In genomic region chr11:111334495-111335123, GRCh38 we compare ENCODE assay signal across 1 cellular context.
TF ChIP-seq lines count a peak whose summit lies in the region.

No MANE protein-coding gene starts in this region.

TF ChIP-seq in HepG2, 621 proteins besides CTCF, POLR2A, EP300 and RAD21 (continued from another document and continues in another):
- TF ChIP-seq, protein P1, sequence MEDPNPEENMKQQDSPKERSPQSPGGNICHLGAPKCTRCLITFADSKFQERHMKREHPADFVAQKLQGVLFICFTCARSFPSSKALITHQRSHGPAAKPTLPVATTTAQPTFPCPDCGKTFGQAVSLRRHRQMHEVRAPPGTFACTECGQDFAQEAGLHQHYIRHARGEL (CRISPR knock-in tag; IDR thresholded peaks at IDR 0.05), result no peak
- TF ChIP-seq MAZ (IDR thresholded peaks at IDR 0.05; ENCODE audit: borderline replicate concordance, low read depth, low read length) (no peak), MAZ (CRISPR knock-in tag; IDR thresholded peaks at IDR 0.05; ENCODE audit: low read depth) (no peak), ZNF547 (CRISPR knock-in tag; IDR thresholded peaks at IDR 0.05) (no peak), ZNF260 (CRISPR knock-in tag; IDR thresholded peaks at IDR 0.05; ENCODE audit: borderline replicate concordance, low read depth) (no peak), ZNF292 (CRISPR knock-in tag; IDR thresholded peaks at IDR 0.05; ENCODE audit: borderline replicate concordance, low read depth) (peak; percentile 88; the same call in 1 of the 2 replicates), ZNF124 (CRISPR knock-in tag; IDR thresholded peaks at IDR 0.05) (no peak), ZBTB2 (CRISPR knock-in tag; IDR thresholded peaks at IDR 0.05; ENCODE audit: low read depth) (0 out of 2 replicates have a peak, but pooled peaks have one; percentile 26), PHF5A (CRISPR knock-in tag; IDR thresholded peaks at IDR 0.05; ENCODE audit: low read depth, unreplicated experiment) (no peak), SMARCE1 (IDR thresholded peaks at IDR 0.05; ENCODE audit: borderline replicate concordance) (no peak), ZNF772 (CRISPR knock-in tag; IDR thresholded peaks at IDR 0.05) (peak; percentile 67; the same call in 1 of the 2 replicates), ZSCAN25 (CRISPR knock-in tag; IDR thresholded peaks at IDR 0.05) (peak; percentile 48), ZNF333 (CRISPR knock-in tag; IDR thresholded peaks at IDR 0.05; ENCODE audit: borderline replicate concordance) (no peak), USF2 (IDR thresholded peaks at IDR 0.05; ENCODE audit: low read depth, low read length) (no peak), USF2 (CRISPR knock-in tag; IDR thresholded peaks at IDR 0.05; ENCODE audit: borderline replicate concordance) (no peak), RERE (CRISPR knock-in tag; IDR thresholded peaks at IDR 0.05; ENCODE audit: low read depth) (no peak; the same call in 1 of the 2 replicates), ZNF496 (CRISPR knock-in tag; IDR thresholded peaks at IDR 0.05; ENCODE audit: insufficient replicate concordance) (no peak), ZNF205 (CRISPR knock-in tag; IDR thresholded peaks at IDR 0.05) (no peak), ZNF138 (CRISPR knock-in tag; IDR thresholded peaks at IDR 0.05; ENCODE audit: low read depth) (no peak), ONECUT2 (CRISPR knock-in tag; IDR thresholded peaks at IDR 0.05) (no peak), DR1 (CRISPR knock-in tag; IDR thresholded peaks at IDR 0.05) (no peak), KDM3A (CRISPR knock-in tag; IDR thresholded peaks at IDR 0.05; ENCODE audit: low read depth) (no peak), ARNT (IDR thresholded peaks at IDR 0.05) (no peak), CBFB (CRISPR knock-in tag; IDR thresholded peaks at IDR 0.05) (peak; percentile 27; the same call in 1 of the 2 replicates), ZSCAN29 (CRISPR knock-in tag; conservative IDR thresholded peaks at IDR 0.05) (peak; percentile 82), HMGA1 (CRISPR knock-in tag; conservative IDR thresholded peaks at IDR 0.05) (no peak), ZNF841 (CRISPR knock-in tag; IDR thresholded peaks at IDR 0.05; ENCODE audit: borderline replicate concordance) (no peak), TP53 (CRISPR knock-in tag; conservative IDR thresholded peaks at IDR 0.05) (0 out of 2 replicates have a peak, but pooled peaks have one; percentile 37), ZFP1 (CRISPR knock-in tag; IDR thresholded peaks at IDR 0.05) (no peak), TAF15 (IDR thresholded peaks at IDR 0.05; ENCODE audit: low read depth, low read length, poor library complexity, severe bottlenecking) (no peak), TOPORS (CRISPR knock-in tag; IDR thresholded peaks at IDR 0.05) (peak; percentile 42; the same call in 1 of the 2 replicates), CEBPG (CRISPR knock-in tag; IDR thresholded peaks at IDR 0.05) (peak; percentile 53), ZNF318 (CRISPR knock-in tag; IDR thresholded peaks at IDR 0.05) (no peak), PAF1 (CRISPR knock-in tag; IDR thresholded peaks at IDR 0.05) (no peak), FOXA1 (IDR thresholded peaks at IDR 0.05) (peak; percentile 82), FOXA1 (CRISPR knock-in tag; IDR thresholded peaks at IDR 0.05) (peak; percentile 96)
- TF ChIP-seq, protein P2, sequence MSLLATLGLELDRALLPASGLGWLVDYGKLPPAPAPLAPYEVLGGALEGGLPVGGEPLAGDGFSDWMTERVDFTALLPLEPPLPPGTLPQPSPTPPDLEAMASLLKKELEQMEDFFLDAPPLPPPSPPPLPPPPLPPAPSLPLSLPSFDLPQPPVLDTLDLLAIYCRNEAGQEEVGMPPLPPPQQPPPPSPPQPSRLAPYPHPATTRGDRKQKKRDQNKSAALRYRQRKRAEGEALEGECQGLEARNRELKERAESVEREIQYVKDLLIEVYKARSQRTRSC (CRISPR knock-in tag; IDR thresholded peaks at IDR 0.05; ENCODE audit: low read depth), result no peak
- TF ChIP-seq, protein P3, sequence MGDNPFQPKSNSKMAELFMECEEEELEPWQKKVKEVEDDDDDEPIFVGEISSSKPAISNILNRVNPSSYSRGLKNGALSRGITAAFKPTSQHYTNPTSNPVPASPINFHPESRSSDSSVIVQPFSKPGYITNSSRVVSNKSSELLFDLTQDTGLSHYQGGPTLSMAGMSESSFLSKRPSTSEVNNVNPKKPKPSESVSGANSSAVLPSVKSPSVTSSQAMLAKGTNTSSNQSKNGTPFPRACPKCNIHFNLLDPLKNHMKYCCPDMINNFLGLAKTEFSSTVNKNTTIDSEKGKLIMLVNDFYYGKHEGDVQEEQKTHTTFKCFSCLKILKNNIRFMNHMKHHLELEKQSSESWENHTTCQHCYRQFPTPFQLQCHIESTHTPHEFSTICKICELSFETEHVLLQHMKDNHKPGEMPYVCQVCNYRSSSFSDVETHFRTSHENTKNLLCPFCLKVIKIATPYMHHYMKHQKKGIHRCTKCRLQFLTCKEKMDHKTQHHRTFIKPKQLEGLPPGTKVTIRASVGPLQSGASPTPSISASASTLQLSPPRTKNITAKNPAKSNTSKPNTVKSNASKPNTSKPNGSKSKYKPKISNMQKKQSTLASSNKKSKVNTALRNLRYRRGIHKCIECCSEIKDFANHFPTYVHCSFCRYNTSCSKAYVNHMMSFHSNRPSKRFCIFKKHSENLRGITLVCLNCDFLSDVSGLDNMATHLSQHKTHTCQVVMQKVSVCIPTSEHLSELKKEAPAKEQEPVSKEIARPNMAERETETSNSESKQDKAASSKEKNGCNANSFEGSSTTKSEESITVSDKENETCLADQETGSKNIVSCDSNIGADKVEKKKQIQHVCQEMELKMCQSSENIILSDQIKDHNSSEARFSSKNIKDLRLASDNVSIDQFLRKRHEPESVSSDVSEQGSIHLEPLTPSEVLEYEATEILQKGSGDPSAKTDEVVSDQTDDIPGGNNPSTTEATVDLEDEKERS (CRISPR knock-in tag; IDR thresholded peaks at IDR 0.05), result peak; percentile 78; the same call in 1 of the 2 replicates
- TF ChIP-seq, protein P4, sequence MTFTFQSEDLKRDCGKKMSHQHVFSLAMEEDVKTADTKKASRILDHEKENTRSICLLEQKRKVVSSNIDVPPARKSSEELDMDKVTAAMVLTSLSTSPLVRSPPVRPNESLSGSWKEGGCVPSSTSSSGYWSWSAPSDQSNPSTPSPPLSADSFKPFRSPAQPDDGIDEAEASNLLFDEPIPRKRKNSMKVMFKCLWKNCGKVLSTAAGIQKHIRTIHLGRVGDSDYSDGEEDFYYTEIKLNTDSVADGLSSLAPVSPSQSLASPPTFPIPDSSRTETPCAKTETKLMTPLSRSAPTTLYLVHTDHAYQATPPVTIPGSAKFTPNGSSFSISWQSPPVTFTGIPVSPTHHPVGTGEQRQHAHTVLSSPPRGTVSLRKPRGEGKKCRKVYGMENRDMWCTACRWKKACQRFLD (CRISPR knock-in tag; IDR thresholded peaks at IDR 0.05; ENCODE audit: borderline replicate concordance), result no peak
